In genomic region chr6:120211955-120212792, GRCh38 we compare ENCODE assay signal across 1 cellular context.
A peak's percentile ranks its signal among the peaks of the same experiment; 100 is the strongest.
TF ChIP-seq lines count a peak whose summit lies in the region.

No MANE protein-coding gene starts in this region.

TF ChIP-seq in HepG2, 621 proteins besides CTCF, POLR2A, EP300 and RAD21 (continued from another document and continues in another):
- no peak for TF ChIP-seq AKNA (CRISPR knock-in tag; IDR thresholded peaks at IDR 0.05; ENCODE audit: borderline replicate concordance)
- TF ChIP-seq ATF6 (CRISPR knock-in tag; conservative IDR thresholded peaks at IDR 0.05), result no peak
- no peak for TF ChIP-seq TFE3 (CRISPR knock-in tag; IDR thresholded peaks at IDR 0.05)
- TF ChIP-seq NCOA2 (CRISPR knock-in tag; IDR thresholded peaks at IDR 0.05), result no peak
- TF ChIP-seq ZSCAN21 (CRISPR knock-in tag; IDR thresholded peaks at IDR 0.05; ENCODE audit: borderline replicate concordance), result no peak
- peak; percentile 99 for TF ChIP-seq CBFB (CRISPR knock-in tag; IDR thresholded peaks at IDR 0.05)
- TF ChIP-seq ZSCAN25 (CRISPR knock-in tag; IDR thresholded peaks at IDR 0.05), result no peak
- TF ChIP-seq TCF7 (IDR thresholded peaks at IDR 0.05; ENCODE audit: low read depth), result no peak
- TF ChIP-seq ZNF609 (CRISPR knock-in tag; IDR thresholded peaks at IDR 0.05; ENCODE audit: borderline replicate concordance), result peak; percentile 29; the same call in 1 of the 2 replicates
- no peak for TF ChIP-seq GMEB2 (CRISPR knock-in tag; IDR thresholded peaks at IDR 0.05; ENCODE audit: low read depth)
- TF ChIP-seq GFI1 (CRISPR knock-in tag; IDR thresholded peaks at IDR 0.05; ENCODE audit: borderline replicate concordance), result peak; percentile 82
- no peak for TF ChIP-seq ATF4 (CRISPR knock-in tag; IDR thresholded peaks at IDR 0.05)
- no peak for TF ChIP-seq ZNF546 (CRISPR knock-in tag; conservative IDR thresholded peaks at IDR 0.05)
- no peak for TF ChIP-seq ZNF33A (CRISPR knock-in tag; IDR thresholded peaks at IDR 0.05; ENCODE audit: borderline replicate concordance)
- TF ChIP-seq TFDP2 (CRISPR knock-in tag; IDR thresholded peaks at IDR 0.05), result no peak
- no peak for TF ChIP-seq ZNF503 (CRISPR knock-in tag; IDR thresholded peaks at IDR 0.05)
- no peak for TF ChIP-seq ZKSCAN8 (CRISPR knock-in tag; IDR thresholded peaks at IDR 0.05; ENCODE audit: borderline replicate concordance)
- TF ChIP-seq SIN3B (IDR thresholded peaks at IDR 0.05; ENCODE audit: low read length), result no peak
- peak; percentile 95 for TF ChIP-seq NR2F6 (IDR thresholded peaks at IDR 0.05)
- peak; percentile 92 for TF ChIP-seq NR2F6 (CRISPR knock-in tag; IDR thresholded peaks at IDR 0.05)
- TF ChIP-seq EZH2 (conservative IDR thresholded peaks at IDR 0.05; ENCODE audit: low read depth, low read length), result no peak
- no peak for TF ChIP-seq ASH2L (IDR thresholded peaks at IDR 0.05; ENCODE audit: insufficient read length, low read depth, low read length)
- TF ChIP-seq IRX3 (CRISPR knock-in tag; IDR thresholded peaks at IDR 0.05; ENCODE audit: borderline replicate concordance, low read depth), result no peak
- TF ChIP-seq ZMYM2 (CRISPR knock-in tag; IDR thresholded peaks at IDR 0.05), result 0 out of 2 replicates have a peak, but pooled peaks have one; percentile 5
- no peak for TF ChIP-seq PCBP1 (IDR thresholded peaks at IDR 0.05; ENCODE audit: borderline replicate concordance, low read depth, low read length)
- no peak for TF ChIP-seq MLXIP (CRISPR knock-in tag; IDR thresholded peaks at IDR 0.05; ENCODE audit: borderline replicate concordance)
- no peak for TF ChIP-seq NFE2 (CRISPR knock-in tag; IDR thresholded peaks at IDR 0.05)
- 0 out of 2 replicates have a peak, but pooled peaks have one; percentile 30 for TF ChIP-seq ZNF710 (CRISPR knock-in tag; IDR thresholded peaks at IDR 0.05; ENCODE audit: borderline replicate concordance)
- no peak for TF ChIP-seq KMT2B (CRISPR knock-in tag; IDR thresholded peaks at IDR 0.05)
- TF ChIP-seq ZNF841 (CRISPR knock-in tag; IDR thresholded peaks at IDR 0.05; ENCODE audit: borderline replicate concordance), result no peak
